8 cellular contexts compared by ENCODE assay signal in the genomic region with DNA sequence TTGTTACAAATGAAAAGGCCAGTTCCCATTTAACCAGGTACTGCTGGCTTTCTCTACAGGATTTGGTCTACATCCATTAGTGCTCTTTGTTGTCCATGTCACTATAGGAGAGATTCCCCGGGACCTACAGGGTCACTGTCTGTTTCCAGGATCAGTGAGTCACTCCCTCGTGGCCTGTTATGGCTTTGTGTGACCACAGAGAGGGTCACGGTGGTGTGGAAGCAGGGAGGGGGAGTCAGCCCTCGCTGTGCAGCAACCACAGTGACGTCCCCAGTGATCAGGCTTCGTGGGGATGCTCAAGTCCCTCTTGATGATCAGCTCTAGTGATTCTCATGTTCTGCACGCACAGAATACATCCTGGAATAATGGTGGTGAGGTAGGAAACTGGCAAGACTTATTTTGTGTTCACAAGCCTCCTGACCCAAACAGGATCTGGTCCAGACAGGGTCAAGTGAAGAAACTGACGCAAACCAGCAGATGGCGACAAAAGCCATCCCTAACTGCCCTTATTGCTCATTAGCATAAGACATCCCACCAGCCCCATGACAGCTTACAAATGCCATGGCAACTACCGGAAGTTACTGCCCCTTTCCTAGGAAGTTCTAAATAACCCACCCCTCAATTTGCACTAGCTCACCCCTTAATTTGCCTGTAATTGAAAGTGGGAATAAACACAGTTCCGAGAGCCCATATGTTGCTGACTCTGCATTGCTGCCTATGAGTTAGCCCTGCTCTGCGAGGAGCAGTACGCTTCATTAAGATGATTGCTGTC.
A peak's percentile ranks its signal among the peaks of the same experiment; 100 is the strongest.
DNase-seq lines count a peak whose midpoint lies in the region; ATAC-seq and TF ChIP-seq lines count a peak whose summit lies in the region.

No MANE protein-coding gene starts in this region.

- in situ Hi-C loops in ACHN (cut with HindIII; ENCODE audit: low pct_ligation_motif_present, low pct_unique_long_range_greater_than_20kb, low sequenced_read_pairs), result no loop called here

- H3K27ac ChIP-seq in RWPE1, result no peak overlapping the region
- H3K27ac ChIP-seq in fibroblast of lung (ENCODE audit: insufficient read depth, low read length), result no peak overlapping the region

- no peaks in the 10 kb centered on the region for H3K9me3 ChIP-seq in fibroblast of lung (ENCODE audit: control insufficient read depth, insufficient read depth, low read depth, low read length)

- peak; percentile 73 for ATAC-seq in HG03354 (IDR thresholded peaks at IDR 0.05; ENCODE audit: poor library complexity, severe bottlenecking, unreplicated experiment)

- POLR2A ChIA-PET in RWPE1 (lab: Yijun Ruan, JAX; ENCODE audit: low non-redundant PET), result no interaction called here

- DNase-seq in ACHN (peak; percentile 75), EH (ENCODE audit: low read depth) (peak; percentile 60), RWPE1 (ENCODE audit: low spot score) (peak; percentile 42), fibroblast of lung (ENCODE audit: low read depth in 2 of 2) (peak; percentile 50 to 60), pons (ENCODE audit: low spot score) (peak; percentile 48), cerebellum (ENCODE audit: low spot score) (no peak)
- no peak for DNase-seq in NK-92 treated with Interleukin-12 subunit alpha and Interleukin-12 subunit beta, amount 100 ng/mL, for 24 hours (lab: John Stamatoyannopoulos, UW)

- CTCF ChIA-PET in RWPE1 (lab: Yijun Ruan, JAX), result interaction anchor here (1.2 kb wide), 2 partner anchors 551 to 904 kb away, joined by 3 to 4 read pairs; no protein-coding TSS in a partner anchor

- no peaks in the 10 kb centered on the region for H4K20me1 ChIP-seq in fibroblast of lung (ENCODE audit: control insufficient read depth, extremely low read depth, insufficient read depth, low read length)

- no peaks in the 10 kb centered on the region for H3K27me3 ChIP-seq in fibroblast of lung (ENCODE audit: control insufficient read depth, insufficient read depth, low read length)

- H3K4me3 ChIP-seq in fibroblast of lung (replicated peaks in 1 of 4; ENCODE audit: control extremely low read depth in 1 of 4, insufficient read depth in 1 of 4, low read depth in 3 of 4, low read length in 4 of 4), result no peak overlapping the region

- H3K79me2 ChIP-seq in fibroblast of lung (ENCODE audit: control insufficient read depth, insufficient read depth, low read length), result no peaks in the 10 kb centered on the region

- no peaks in the 10 kb centered on the region for H3K36me3 ChIP-seq in fibroblast of lung (ENCODE audit: control insufficient read depth, insufficient read depth, low read length)

- H3K4me1 ChIP-seq in fibroblast of lung (ENCODE audit: control insufficient read depth, extremely low read depth, insufficient read depth, low read length), result no peaks in the 10 kb centered on the region

- no peak overlapping the region for H3K9ac ChIP-seq in fibroblast of lung (ENCODE audit: insufficient read depth, low read length)

- H3K4me2 ChIP-seq in fibroblast of lung (ENCODE audit: extremely low read depth, insufficient read depth, low read length), result no peak overlapping the region

- TF ChIP-seq CTCF in RWPE1 (conservative IDR thresholded peaks at IDR 0.05; ENCODE audit: low read depth), result peak; percentile 56
- peak; percentile 22 to 55 for TF ChIP-seq CTCF in fibroblast of lung (conservative IDR thresholded peaks at IDR 0.05 in 1 of 2, IDR thresholded peaks at IDR 0.05 in 1 of 2; ENCODE audit: low read depth in 1 of 2, low read length in 2 of 2)

- H2AFZ ChIP-seq in fibroblast of lung (ENCODE audit: low read length), result no peak overlapping the region

Comparison
In these comparisons a context has a peak if more than half of its experiments do, and no peak if none do; other contexts are left out.
1. DNase-seq: peak in ACHN (single experiment), EH (single experiment), RWPE1 (single experiment), fibroblast of lung (2 of 2) and pons (single experiment); none in NK-92 treated with Interleukin-12 subunit alpha and Interleukin-12 subunit beta, amount 100 ng/mL, for 24 hours (single experiment) and cerebellum (single experiment).